ENCODE assay signal across 2 cellular contexts in the genomic region with DNA sequence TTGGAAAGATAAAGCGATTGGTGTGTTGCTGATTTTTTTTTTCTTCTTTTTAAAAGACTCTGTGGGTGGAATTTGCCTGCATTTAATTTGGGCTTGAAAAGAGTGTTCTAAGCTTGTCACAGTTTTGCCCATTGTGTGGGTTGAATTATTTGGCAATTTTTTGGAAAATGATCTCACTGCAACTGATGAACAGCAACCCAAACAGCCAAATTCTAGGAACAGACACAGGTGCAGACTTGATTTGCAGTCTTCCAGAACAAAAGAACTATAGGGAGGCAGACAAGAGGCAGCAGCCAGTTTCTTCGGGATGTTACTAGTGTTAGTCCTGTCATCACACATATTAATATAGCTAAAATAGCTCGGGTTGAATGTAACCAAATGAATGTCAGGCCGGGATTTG.
TF ChIP-seq lines count a peak whose summit lies in the region.

No MANE protein-coding gene starts in this region.

TF ChIP-seq in GM23338, 12 proteins besides CTCF, POLR2A, EP300 and RAD21 (continued from another document):
- TF ChIP-seq, protein P1, sequence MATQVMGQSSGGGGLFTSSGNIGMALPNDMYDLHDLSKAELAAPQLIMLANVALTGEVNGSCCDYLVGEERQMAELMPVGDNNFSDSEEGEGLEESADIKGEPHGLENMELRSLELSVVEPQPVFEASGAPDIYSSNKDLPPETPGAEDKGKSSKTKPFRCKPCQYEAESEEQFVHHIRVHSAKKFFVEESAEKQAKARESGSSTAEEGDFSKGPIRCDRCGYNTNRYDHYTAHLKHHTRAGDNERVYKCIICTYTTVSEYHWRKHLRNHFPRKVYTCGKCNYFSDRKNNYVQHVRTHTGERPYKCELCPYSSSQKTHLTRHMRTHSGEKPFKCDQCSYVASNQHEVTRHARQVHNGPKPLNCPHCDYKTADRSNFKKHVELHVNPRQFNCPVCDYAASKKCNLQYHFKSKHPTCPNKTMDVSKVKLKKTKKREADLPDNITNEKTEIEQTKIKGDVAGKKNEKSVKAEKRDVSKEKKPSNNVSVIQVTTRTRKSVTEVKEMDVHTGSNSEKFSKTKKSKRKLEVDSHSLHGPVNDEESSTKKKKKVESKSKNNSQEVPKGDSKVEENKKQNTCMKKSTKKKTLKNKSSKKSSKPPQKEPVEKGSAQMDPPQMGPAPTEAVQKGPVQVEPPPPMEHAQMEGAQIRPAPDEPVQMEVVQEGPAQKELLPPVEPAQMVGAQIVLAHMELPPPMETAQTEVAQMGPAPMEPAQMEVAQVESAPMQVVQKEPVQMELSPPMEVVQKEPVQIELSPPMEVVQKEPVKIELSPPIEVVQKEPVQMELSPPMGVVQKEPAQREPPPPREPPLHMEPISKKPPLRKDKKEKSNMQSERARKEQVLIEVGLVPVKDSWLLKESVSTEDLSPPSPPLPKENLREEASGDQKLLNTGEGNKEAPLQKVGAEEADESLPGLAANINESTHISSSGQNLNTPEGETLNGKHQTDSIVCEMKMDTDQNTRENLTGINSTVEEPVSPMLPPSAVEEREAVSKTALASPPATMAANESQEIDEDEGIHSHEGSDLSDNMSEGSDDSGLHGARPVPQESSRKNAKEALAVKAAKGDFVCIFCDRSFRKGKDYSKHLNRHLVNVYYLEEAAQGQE (IDR thresholded peaks at IDR 0.05; ENCODE audit: unreplicated experiment) = no peak
- TF ChIP-seq, protein P2, sequence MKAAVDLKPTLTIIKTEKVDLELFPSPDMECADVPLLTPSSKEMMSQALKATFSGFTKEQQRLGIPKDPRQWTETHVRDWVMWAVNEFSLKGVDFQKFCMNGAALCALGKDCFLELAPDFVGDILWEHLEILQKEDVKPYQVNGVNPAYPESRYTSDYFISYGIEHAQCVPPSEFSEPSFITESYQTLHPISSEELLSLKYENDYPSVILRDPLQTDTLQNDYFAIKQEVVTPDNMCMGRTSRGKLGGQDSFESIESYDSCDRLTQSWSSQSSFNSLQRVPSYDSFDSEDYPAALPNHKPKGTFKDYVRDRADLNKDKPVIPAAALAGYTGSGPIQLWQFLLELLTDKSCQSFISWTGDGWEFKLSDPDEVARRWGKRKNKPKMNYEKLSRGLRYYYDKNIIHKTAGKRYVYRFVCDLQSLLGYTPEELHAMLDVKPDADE (IDR thresholded peaks at IDR 0.05) = no peak
- TF ChIP-seq, protein P3, sequence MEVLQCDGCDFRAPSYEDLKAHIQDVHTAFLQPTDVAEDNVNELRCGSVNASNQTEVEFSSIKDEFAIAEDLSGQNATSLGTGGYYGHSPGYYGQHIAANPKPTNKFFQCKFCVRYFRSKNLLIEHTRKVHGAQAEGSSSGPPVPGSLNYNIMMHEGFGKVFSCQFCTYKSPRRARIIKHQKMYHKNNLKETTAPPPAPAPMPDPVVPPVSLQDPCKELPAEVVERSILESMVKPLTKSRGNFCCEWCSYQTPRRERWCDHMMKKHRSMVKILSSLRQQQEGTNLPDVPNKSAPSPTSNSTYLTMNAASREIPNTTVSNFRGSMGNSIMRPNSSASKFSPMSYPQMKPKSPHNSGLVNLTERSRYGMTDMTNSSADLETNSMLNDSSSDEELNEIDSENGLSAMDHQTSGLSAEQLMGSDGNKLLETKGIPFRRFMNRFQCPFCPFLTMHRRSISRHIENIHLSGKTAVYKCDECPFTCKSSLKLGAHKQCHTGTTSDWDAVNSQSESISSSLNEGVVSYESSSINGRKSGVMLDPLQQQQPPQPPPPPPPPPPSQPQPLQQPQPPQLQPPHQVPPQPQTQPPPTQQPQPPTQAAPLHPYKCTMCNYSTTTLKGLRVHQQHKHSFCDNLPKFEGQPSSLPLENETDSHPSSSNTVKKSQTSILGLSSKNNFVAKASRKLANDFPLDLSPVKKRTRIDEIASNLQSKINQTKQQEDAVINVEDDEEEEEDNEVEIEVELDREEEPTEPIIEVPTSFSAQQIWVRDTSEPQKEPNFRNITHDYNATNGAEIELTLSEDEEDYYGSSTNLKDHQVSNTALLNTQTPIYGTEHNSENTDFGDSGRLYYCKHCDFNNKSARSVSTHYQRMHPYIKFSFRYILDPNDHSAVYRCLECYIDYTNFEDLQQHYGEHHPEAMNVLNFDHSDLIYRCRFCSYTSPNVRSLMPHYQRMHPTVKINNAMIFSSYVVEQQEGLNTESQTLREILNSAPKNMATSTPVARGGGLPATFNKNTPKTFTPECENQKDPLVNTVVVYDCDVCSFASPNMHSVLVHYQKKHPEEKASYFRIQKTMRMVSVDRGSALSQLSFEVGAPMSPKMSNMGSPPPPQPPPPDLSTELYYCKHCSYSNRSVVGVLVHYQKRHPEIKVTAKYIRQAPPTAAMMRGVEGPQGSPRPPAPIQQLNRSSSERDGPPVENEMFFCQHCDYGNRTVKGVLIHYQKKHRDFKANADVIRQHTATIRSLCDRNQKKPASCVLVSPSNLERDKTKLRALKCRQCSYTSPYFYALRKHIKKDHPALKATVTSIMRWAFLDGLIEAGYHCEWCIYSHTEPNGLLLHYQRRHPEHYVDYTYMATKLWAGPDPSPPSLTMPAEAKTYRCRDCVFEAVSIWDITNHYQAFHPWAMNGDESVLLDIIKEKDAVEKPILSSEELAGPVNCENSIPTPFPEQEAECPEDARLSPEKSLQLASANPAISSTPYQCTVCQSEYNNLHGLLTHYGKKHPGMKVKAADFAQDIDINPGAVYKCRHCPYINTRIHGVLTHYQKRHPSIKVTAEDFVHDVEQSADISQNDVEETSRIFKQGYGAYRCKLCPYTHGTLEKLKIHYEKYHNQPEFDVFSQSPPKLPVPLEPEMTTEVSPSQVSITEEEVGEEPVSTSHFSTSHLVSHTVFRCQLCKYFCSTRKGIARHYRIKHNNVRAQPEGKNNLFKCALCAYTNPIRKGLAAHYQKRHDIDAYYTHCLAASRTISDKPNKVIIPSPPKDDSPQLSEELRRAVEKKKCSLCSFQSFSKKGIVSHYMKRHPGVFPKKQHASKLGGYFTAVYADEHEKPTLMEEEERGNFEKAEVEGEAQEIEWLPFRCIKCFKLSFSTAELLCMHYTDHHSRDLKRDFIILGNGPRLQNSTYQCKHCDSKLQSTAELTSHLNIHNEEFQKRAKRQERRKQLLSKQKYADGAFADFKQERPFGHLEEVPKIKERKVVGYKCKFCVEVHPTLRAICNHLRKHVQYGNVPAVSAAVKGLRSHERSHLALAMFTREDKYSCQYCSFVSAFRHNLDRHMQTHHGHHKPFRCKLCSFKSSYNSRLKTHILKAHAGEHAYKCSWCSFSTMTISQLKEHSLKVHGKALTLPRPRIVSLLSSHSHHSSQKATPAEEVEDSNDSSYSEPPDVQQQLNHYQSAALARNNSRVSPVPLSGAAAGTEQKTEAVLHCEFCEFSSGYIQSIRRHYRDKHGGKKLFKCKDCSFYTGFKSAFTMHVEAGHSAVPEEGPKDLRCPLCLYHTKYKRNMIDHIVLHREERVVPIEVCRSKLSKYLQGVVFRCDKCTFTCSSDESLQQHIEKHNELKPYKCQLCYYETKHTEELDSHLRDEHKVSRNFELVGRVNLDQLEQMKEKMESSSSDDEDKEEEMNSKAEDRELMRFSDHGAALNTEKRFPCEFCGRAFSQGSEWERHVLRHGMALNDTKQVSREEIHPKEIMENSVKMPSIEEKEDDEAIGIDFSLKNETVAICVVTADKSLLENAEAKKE (CRISPR knock-in tag; IDR thresholded peaks at IDR 0.05) = no peak

TF ChIP-seq in neural cell, 6 proteins besides CTCF, POLR2A, EP300 and RAD21 (continued from another document):
- TF ChIP-seq, protein P1 (IDR thresholded peaks at IDR 0.05; ENCODE audit: borderline replicate concordance) = no peak
- no peak for TF ChIP-seq POLR2AphosphoS5 (IDR thresholded peaks at IDR 0.05)
